14 cellular contexts compared by ENCODE assay signal in genomic region chr1:209191242-209191626, GRCh38.
DNase-seq lines count a peak whose midpoint lies in the region; ATAC-seq and TF ChIP-seq lines count a peak whose summit lies in the region.
"Had no signal": no experiment of that assay in that cellular context is flagged by ENCODE, and none has a peak within 500 bp of the region (broad histone marks: within the 10 kb centered on the region; RNA-seq: fewer than 3 reads in every experiment).

No MANE protein-coding gene starts in this region.

- H3K79me2 ChIP-seq in hepatocyte = no peaks in the 10 kb centered on the region

- no peaks in the 10 kb centered on the region for H3K9me2 ChIP-seq in hepatocyte (replicated peaks; ENCODE audit: insufficient read depth)

- H3K4me3 Mint-ChIP-seq in activated CD4-positive, alpha-beta T cell treated with anti-CD3 and anti-CD28 coated beads, Interleukin-2, amount 10 ng/mL, durations not matched to agents 24 days and 14 days = no peak overlapping the region
- H3K4me3 Mint-ChIP-seq: CD14-positive monocyte; CD8-positive, alpha-beta memory T cell; H9 had no signal

- H3K36me3 ChIP-seq in hepatocyte (replicated peaks; ENCODE audit: insufficient read depth, low read depth) (no peaks in the 10 kb centered on the region), mucosa of descending colon (ENCODE audit: low read depth) (no peaks in the 10 kb centered on the region), esophagus squamous epithelium (no peaks in the 10 kb centered on the region)
- H3K36me3 ChIP-seq: BE2C had no signal

- H3K27me3 Mint-ChIP-seq in activated CD4-positive, alpha-beta T cell treated with anti-CD3 and anti-CD28 coated beads, Interleukin-2, amount 10 ng/mL, durations not matched to agents 24 days and 14 days = peaks cover 2% of the 10 kb centered on the region

- no peaks in the 10 kb centered on the region for H3K4me1 Mint-ChIP-seq in activated CD4-positive, alpha-beta T cell treated with anti-CD3 and anti-CD28 coated beads, Interleukin-2, amount 10 ng/mL, durations not matched to agents 24 days and 14 days
- H3K4me1 Mint-ChIP-seq: CD14-positive monocyte; CD8-positive, alpha-beta memory T cell had no signal

- DNase-seq in activated CD4-positive, alpha-beta T cell treated with anti-CD3 and anti-CD28 coated beads, Interleukin-2, amount 10 ng/mL, durations not matched to agents 24 days and 14 days = peak; percentile 23
- no peak for DNase-seq in activated CD4-positive, alpha-beta T cell treated with anti-CD3 and anti-CD28 coated beads for 4 hours
- DNase-seq in hepatocyte (ENCODE audit: low spot score) (no peak), mucosa of descending colon (peak in 1 of 3 donors; percentile 74), esophagus squamous epithelium (lab: John Stamatoyannopoulos, UW) (no peak), NCI-H1092 (lab: John Stamatoyannopoulos, UW) (no peak), EL (no peak)
- DNase-seq: 8988T; CD8-positive, alpha-beta memory T cell; NCI-H1105 treated with DMSO at 0.1 percent for 48 hours; Right ventricle myocardium superior had no signal

- intact Hi-C loops in activated CD4-positive, alpha-beta T cell treated with anti-CD3 and anti-CD28 coated beads, Interleukin-2, amount 10 ng/mL, durations not matched to agents 24 days and 14 days (cut with micrococcal nuclease) = no loop called here
- intact Hi-C loops in mucosa of descending colon (cut with DNase I, micrococcal nuclease) (no loop called here), esophagus squamous epithelium (cut with DNase I) (loop anchor here (10.0 kb wide), 1 partner anchor 536 kb away; no protein-coding TSS in a partner anchor)

- 77% methylated on average over 1 of the region's 1 CpG for WGBS in hepatocyte (ENCODE audit: low lambda C conversion rate, missing lambda C conversion rate)
- WGBS in esophagus squamous epithelium, 2 donors = 72 to 80% methylated on average over 1 of the region's 1 CpG

- TF ChIP-seq POLR2A in esophagus squamous epithelium (IDR thresholded peaks at IDR 0.05) = no peak

- H3K4me3 ChIP-seq in hepatocyte = no peak overlapping the region
- H3K4me3 ChIP-seq in mucosa of descending colon = no peak overlapping the region
- H3K4me3 ChIP-seq in esophagus squamous epithelium = no peak overlapping the region

- peaks cover 5% of the 10 kb centered on the region for H3K9me3 Mint-ChIP-seq in activated CD4-positive, alpha-beta T cell treated with anti-CD3 and anti-CD28 coated beads, Interleukin-2, amount 10 ng/mL, durations not matched to agents 24 days and 14 days

- ATAC-seq in mucosa of descending colon = peak; percentile 68

- peak overlapping the region; percentile 13 for H3K4me2 ChIP-seq in hepatocyte

- no peaks in the 10 kb centered on the region for H3K36me3 Mint-ChIP-seq in activated CD4-positive, alpha-beta T cell treated with anti-CD3 and anti-CD28 coated beads, Interleukin-2, amount 10 ng/mL, durations not matched to agents 24 days and 14 days (ENCODE audit: low read depth)
- H3K36me3 Mint-ChIP-seq: CD14-positive monocyte; CD8-positive, alpha-beta memory T cell had no signal

- H3K27me3 ChIP-seq in hepatocyte = no peaks in the 10 kb centered on the region
- H3K27me3 ChIP-seq in esophagus squamous epithelium = no peaks in the 10 kb centered on the region
- H3K27me3 ChIP-seq: BE2C had no signal

- H3K27ac ChIP-seq in hepatocyte = peak overlapping the region; percentile 33
- H3K27ac ChIP-seq in esophagus squamous epithelium = no peak overlapping the region

- H3K9me3 ChIP-seq in hepatocyte (ENCODE audit: low read depth) (peaks cover 5% of the 10 kb centered on the region), mucosa of descending colon (peaks cover 22% of the 10 kb centered on the region), esophagus squamous epithelium (peaks cover 4 to 18% (median 11%) of the 10 kb centered on the region in 3 donors)

- no peak overlapping the region for H2AFZ ChIP-seq in hepatocyte

- no peaks in the 10 kb centered on the region for H3K4me1 ChIP-seq in hepatocyte (ENCODE audit: insufficient read depth)
- peaks cover 7% of the 10 kb centered on the region for H3K4me1 ChIP-seq in mucosa of descending colon (ENCODE audit: low read depth)
- no peaks in the 10 kb centered on the region for H3K4me1 ChIP-seq in esophagus squamous epithelium

- no peaks in the 10 kb centered on the region for H4K20me1 ChIP-seq in hepatocyte (ENCODE audit: insufficient read depth, poor library complexity, severe bottlenecking)

- TF ChIP-seq CTCF in hepatocyte (IDR thresholded peaks at IDR 0.05; ENCODE audit: poor library complexity) (no peak), mucosa of descending colon (IDR thresholded peaks at IDR 0.05) (no peak), esophagus squamous epithelium (IDR thresholded peaks at IDR 0.05) (no peak)

- H3K27ac Mint-ChIP-seq in activated CD4-positive, alpha-beta T cell treated with anti-CD3 and anti-CD28 coated beads, Interleukin-2, amount 10 ng/mL, durations not matched to agents 24 days and 14 days = no peak overlapping the region
- H3K27ac Mint-ChIP-seq: CD14-positive monocyte; CD8-positive, alpha-beta memory T cell had no signal
